In the genomic region with DNA sequence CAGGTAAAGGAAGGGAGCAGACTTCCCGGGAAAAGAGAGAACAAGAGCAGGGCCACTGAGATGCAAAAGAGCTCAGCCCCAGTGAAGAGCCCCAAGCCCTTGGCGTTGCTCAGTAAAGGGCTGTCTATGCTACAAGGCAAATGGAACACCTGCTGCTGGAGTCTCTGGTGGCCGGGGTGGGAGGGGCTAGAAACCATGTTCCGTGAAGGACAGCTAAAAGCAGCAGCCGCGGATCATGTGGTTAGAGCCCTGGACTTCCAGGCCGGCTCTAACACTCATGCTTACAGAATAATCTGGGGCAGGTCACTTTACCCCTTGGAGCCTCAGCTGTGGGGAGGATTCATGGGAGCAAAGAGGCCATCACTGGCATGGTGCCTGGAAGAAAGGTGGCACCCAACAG, we compare ENCODE assay signal across 1 cellular context.
TF ChIP-seq lines count a peak whose summit lies in the region.

No MANE protein-coding gene starts in this region.

TF ChIP-seq in K562, 482 proteins besides CTCF, POLR2A, EP300 and RAD21 (continued from another document):
- no peak for TF ChIP-seq ZNF395 (CRISPR knock-in tag; IDR thresholded peaks at IDR 0.05)
- TF ChIP-seq ZNF398 (CRISPR knock-in tag; IDR thresholded peaks at IDR 0.05) = no peak
- no peak for TF ChIP-seq ZNF316 (IDR thresholded peaks at IDR 0.05)
- TF ChIP-seq ASH1L (IDR thresholded peaks at IDR 0.05; ENCODE audit: borderline replicate concordance, low read depth, partially characterized antibody) = no peak
- no peak for TF ChIP-seq HNRNPUL1 (IDR thresholded peaks at IDR 0.05; ENCODE audit: low read length)
- no peak for TF ChIP-seq POLR2AphosphoS2 (IDR thresholded peaks at IDR 0.05; ENCODE audit: low read length)
- no peak for TF ChIP-seq ZNF280A (IDR thresholded peaks at IDR 0.05; ENCODE audit: low read depth, partially characterized antibody)
- TF ChIP-seq NFATC3 (IDR thresholded peaks at IDR 0.05) = no peak
- no peak for TF ChIP-seq L3MBTL2 (IDR thresholded peaks at IDR 0.05)
- TF ChIP-seq, protein P1, sequence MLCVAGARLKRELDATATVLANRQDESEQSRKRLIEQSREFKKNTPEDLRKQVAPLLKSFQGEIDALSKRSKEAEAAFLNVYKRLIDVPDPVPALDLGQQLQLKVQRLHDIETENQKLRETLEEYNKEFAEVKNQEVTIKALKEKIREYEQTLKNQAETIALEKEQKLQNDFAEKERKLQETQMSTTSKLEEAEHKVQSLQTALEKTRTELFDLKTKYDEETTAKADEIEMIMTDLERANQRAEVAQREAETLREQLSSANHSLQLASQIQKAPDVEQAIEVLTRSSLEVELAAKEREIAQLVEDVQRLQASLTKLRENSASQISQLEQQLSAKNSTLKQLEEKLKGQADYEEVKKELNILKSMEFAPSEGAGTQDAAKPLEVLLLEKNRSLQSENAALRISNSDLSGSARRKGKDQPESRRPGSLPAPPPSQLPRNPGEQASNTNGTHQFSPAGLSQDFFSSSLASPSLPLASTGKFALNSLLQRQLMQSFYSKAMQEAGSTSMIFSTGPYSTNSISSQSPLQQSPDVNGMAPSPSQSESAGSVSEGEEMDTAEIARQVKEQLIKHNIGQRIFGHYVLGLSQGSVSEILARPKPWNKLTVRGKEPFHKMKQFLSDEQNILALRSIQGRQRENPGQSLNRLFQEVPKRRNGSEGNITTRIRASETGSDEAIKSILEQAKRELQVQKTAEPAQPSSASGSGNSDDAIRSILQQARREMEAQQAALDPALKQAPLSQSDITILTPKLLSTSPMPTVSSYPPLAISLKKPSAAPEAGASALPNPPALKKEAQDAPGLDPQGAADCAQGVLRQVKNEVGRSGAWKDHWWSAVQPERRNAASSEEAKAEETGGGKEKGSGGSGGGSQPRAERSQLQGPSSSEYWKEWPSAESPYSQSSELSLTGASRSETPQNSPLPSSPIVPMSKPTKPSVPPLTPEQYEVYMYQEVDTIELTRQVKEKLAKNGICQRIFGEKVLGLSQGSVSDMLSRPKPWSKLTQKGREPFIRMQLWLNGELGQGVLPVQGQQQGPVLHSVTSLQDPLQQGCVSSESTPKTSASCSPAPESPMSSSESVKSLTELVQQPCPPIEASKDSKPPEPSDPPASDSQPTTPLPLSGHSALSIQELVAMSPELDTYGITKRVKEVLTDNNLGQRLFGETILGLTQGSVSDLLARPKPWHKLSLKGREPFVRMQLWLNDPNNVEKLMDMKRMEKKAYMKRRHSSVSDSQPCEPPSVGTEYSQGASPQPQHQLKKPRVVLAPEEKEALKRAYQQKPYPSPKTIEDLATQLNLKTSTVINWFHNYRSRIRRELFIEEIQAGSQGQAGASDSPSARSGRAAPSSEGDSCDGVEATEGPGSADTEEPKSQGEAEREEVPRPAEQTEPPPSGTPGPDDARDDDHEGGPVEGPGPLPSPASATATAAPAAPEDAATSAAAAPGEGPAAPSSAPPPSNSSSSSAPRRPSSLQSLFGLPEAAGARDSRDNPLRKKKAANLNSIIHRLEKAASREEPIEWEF (CRISPR knock-in tag; IDR thresholded peaks at IDR 0.05) = no peak
- TF ChIP-seq MAFG (tag; conservative IDR thresholded peaks at IDR 0.05) = no peak
- TF ChIP-seq ZNF280B (CRISPR knock-in tag; IDR thresholded peaks at IDR 0.05) = no peak
- no peak for TF ChIP-seq ZNF324 (CRISPR knock-in tag; IDR thresholded peaks at IDR 0.05)
- TF ChIP-seq, protein P2, sequence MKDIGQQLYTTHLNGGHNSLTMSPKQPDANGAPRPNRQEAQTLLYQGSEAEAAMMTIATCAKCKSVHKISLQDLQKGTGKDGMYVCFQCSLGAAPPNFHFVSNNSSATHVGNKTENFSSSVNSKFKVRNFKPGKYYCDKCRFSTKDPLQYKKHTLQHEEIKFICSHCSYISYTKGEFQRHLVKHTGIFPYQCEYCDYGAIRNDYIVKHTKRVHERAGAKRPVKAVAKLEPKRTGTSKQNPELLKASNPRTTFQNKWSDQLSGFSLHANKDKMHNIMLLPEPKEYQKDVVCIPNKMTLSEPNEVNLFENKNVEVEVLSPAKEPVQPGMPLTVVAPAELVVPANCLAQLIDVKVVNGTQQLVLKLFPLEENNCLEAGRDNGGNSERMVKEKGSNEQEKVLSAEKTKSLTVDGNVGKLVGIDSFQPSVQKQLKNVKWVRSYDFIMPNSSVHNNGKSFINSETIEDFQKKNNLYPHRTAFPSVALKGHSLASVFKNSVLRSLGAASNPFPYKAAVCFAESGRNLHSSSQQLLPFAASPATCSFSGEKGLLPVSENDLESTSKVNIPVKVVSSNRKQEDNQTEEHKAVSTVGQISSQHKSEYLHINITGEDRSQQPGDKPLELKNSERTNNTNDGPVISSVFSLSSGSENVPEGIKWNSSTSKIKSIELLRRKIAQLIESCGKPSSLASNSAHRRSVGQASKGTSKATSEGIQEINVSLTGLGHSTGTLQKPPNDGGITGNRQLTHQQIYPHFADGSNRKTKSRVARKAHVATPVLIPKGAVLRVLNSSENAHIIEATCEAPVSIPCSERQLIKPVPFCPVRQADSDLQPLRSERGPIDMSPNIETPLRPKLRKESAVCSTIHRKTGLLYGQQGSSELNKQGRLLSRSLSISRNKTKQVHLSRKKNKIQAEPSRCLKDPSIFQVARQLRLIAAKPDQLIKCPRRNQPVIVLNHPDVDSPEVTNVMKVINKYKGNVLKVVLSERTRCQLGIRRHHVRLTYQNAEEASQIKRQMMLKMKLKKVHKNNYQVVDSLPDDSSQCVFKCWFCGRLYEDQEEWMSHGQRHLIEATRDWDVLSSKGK (CRISPR knock-in tag; IDR thresholded peaks at IDR 0.05) = no peak
- no peak for TF ChIP-seq LARP7 (IDR thresholded peaks at IDR 0.05)
